ENCODE assay signal across 19 cellular contexts in genomic region chr5:51684794-51685355, GRCh38.
A peak's percentile ranks its signal among the peaks of the same experiment; 100 is the strongest.
DNase-seq lines count a peak whose midpoint lies in the region; ATAC-seq and TF ChIP-seq lines count a peak whose summit lies in the region.
"Had no signal": no experiment of that assay in that cellular context is flagged by ENCODE, and none has a peak within 500 bp of the region (broad histone marks: within the 10 kb centered on the region; RNA-seq: fewer than 3 reads in every experiment).

No MANE protein-coding gene starts in this region.

- CTCF ChIA-PET in Calu3 (lab: Charles Lee), result no interaction called here

- BruUV-seq in Calu3 (replicated peaks; lab: Mats Ljungman, UMichigan), result no TSS peak

- intact Hi-C loops in Calu3 (cut with micrococcal nuclease; ENCODE audit: unreplicated experiment), result loop anchor here (1.0 to 10.0 kb wide), 5 partner anchors 160 to 722 kb away; no protein-coding TSS in a partner anchor

- no peaks in the 10 kb centered on the region for H3K36me3 Mint-ChIP-seq in Calu3 (ENCODE audit: insufficient read depth, unreplicated experiment)
- H3K36me3 Mint-ChIP-seq: activated naive CD4-positive, alpha-beta T cell treated with anti-CD3 and anti-CD28 coated beads, Interleukin-2, amount 50 U/mL, for 72 hours; CD8-positive, alpha-beta memory T cell; immature natural killer cell had no signal

- peak; percentile 39 for TF ChIP-seq CTCF in Calu3 (IDR thresholded peaks at IDR 0.05; ENCODE audit: unreplicated experiment)
- peak; percentile 43 for TF ChIP-seq CTCF in LNCAP (IDR thresholded peaks at IDR 0.05)
- TF ChIP-seq CTCF in VCaP (conservative IDR thresholded peaks at IDR 0.05), result peak; percentile 47
- TF ChIP-seq CTCF in foreskin keratinocyte (conservative IDR thresholded peaks at IDR 0.05), result peak; percentile 81

- DNase-seq in Calu3 (no peak), foreskin keratinocyte (peak in 1 of 2 donors; percentile 24), NCI-H748 treated with DMSO at 0.1 percent for 48 hours (lab: John Stamatoyannopoulos, UW) (no peak), D341Med (ENCODE audit: low spot score) (no peak)
- DNase-seq: activated T-cell treated with anti-CD3 and anti-CD28 coated beads, Interleukin-2, amount 50 U/mL, for 48 hours; CD8-positive, alpha-beta memory T cell; EL; heart left ventricle; immature natural killer cell; NCI-H187; SIG-M5; stimulated activated CD4-positive, alpha-beta T cell treated with anti-CD3 and anti-CD28 coated beads, Interleukin-2, amount 100 ng/mL, for 48 hours had no signal

- H3K9me3 Mint-ChIP-seq in Calu3 (ENCODE audit: low read depth, unreplicated experiment), result peaks cover 3% of the 10 kb centered on the region

- H3K27me3 Mint-ChIP-seq in Calu3 (ENCODE audit: unreplicated experiment), result no peaks in the 10 kb centered on the region

- no peak overlapping the region for H3K27ac ChIP-seq in VCaP
- H3K27ac ChIP-seq in foreskin keratinocyte, result no peak overlapping the region
- H3K27ac ChIP-seq: heart left ventricle had no signal

- H3K4me3 Mint-ChIP-seq in Calu3 (ENCODE audit: low read depth, unreplicated experiment), result no peak overlapping the region
- H3K4me3 Mint-ChIP-seq: CD8-positive, alpha-beta memory T cell; immature natural killer cell had no signal

- ATAC-seq in foreskin keratinocyte (no peak), HG03159 (IDR thresholded peaks at IDR 0.05; ENCODE audit: unreplicated experiment) (no peak), HG03354 (IDR thresholded peaks at IDR 0.05; ENCODE audit: poor library complexity, severe bottlenecking, unreplicated experiment) (no peak)
- ATAC-seq: activated CD4-positive, CD25-positive, alpha-beta regulatory T cell treated with anti-CD3 and anti-CD28 coated beads, Interleukin-2, amount 50 U/mL, for 24 hours; activated naive CD4-positive, alpha-beta T cell treated with anti-CD3 and anti-CD28 coated beads, Interleukin-2, amount 50 U/mL, for 72 hours; heart left ventricle had no signal

- no peaks in the 10 kb centered on the region for H3K27me3 ChIP-seq in foreskin keratinocyte
- H3K27me3 ChIP-seq: heart left ventricle had no signal

- H3K4me1 ChIP-seq in foreskin keratinocyte, result no peaks in the 10 kb centered on the region
- H3K4me1 ChIP-seq: HAP-1, heart left ventricle had no signal

- no peak overlapping the region for H3K27ac Mint-ChIP-seq in Calu3 (ENCODE audit: unreplicated experiment)
- H3K27ac Mint-ChIP-seq: activated naive CD4-positive, alpha-beta T cell treated with anti-CD3 and anti-CD28 coated beads, Interleukin-2, amount 50 U/mL, for 72 hours; CD8-positive, alpha-beta memory T cell; immature natural killer cell had no signal

- no peaks in the 10 kb centered on the region for H3K4me1 Mint-ChIP-seq in Calu3 (ENCODE audit: low read depth, unreplicated experiment)
- H3K4me1 Mint-ChIP-seq: CD8-positive, alpha-beta memory T cell; immature natural killer cell had no signal
